8 cellular contexts compared by ENCODE assay signal in the genomic region with DNA sequence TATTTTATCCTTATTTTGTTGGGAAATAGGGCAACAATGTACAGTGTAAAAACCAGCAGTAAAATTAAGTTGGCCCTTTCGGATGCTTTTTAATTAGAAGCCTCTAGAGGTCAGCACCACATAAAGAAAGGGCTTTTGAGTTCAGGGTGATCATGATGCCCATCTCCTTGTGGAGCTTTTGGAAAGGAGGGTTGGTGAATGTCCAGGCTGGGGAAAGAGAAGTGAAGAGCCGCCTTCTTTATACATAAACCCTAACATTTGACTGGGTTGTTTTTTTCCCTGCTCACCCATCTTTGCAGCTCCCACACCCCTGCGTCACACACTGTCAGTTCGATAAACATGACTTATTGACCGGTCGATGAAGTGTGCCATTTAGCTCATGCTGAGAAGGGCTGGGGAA. TPM values are rescaled to one million over a fixed set of nuclear protein-coding genes. Genes with fewer than 3 reads are reported as not detected.
DNase-seq lines count a peak whose midpoint lies in the region; ATAC-seq and TF ChIP-seq lines count a peak whose summit lies in the region.

No MANE protein-coding gene starts in this region.

- no peak overlapping the region for H4K8ac ChIP-seq in IMR-90 (ENCODE audit: low read depth in 2 of 2, low read length in 2 of 2)

- H4K20me1 ChIP-seq in IMR-90 (ENCODE audit: insufficient read depth, low read length) (no peaks in the 10 kb centered on the region), OCI-LY3 (ENCODE audit: insufficient read depth, low read length) (no peaks in the 10 kb centered on the region)

- H3K4me1 ChIP-seq in IMR-90 (ENCODE audit: control insufficient read depth, insufficient read depth, low read length) (peaks cover 5% of the 10 kb centered on the region), OCI-LY3 (ENCODE audit: low read length) (peaks cover 47% of the 10 kb centered on the region), right lobe of liver (peaks cover 0 to 16% (median 7%) of the 10 kb centered on the region in 4 donors)
- H3K4me1 ChIP-seq in effector memory CD4-positive, alpha-beta T cell (ENCODE audit: control insufficient read depth, insufficient read depth, low read length, poor library complexity, severe bottlenecking), result no peaks in the 10 kb centered on the region

- H3K79me2 ChIP-seq in OCI-LY3 (ENCODE audit: low read length), result no peaks in the 10 kb centered on the region

- in situ Hi-C loops in IMR-90 (cut with MboI; ENCODE audit: low sequenced_read_pairs), result loop anchor here (10.0 kb wide), 2 partner anchors 110 to 400 kb away; no protein-coding TSS in a partner anchor

- TF ChIP-seq RAD21 in IMR-90 (IDR thresholded peaks at IDR 0.05; ENCODE audit: low read length), result peak; percentile 70

- H2AK9ac ChIP-seq in IMR-90 (replicated peaks; ENCODE audit: low read depth, low read length, poor library complexity), result no peak overlapping the region

- no peak overlapping the region for H3K4me2 ChIP-seq in IMR-90 (ENCODE audit: low read depth, low read length)
- peak overlapping the region; percentile 95 for H3K4me2 ChIP-seq in OCI-LY3 (ENCODE audit: low read length)

- H2AFZ ChIP-seq in IMR-90 (replicated peaks; ENCODE audit: low read length, poor library complexity), result no peak overlapping the region
- no peak overlapping the region for H2AFZ ChIP-seq in OCI-LY3 (ENCODE audit: low read depth, low read length)

- H3K4me3 Mint-ChIP-seq in chondrocyte (ENCODE audit: unreplicated experiment), result no peak overlapping the region

- intact Hi-C loops in IMR-90 (cut with micrococcal nuclease) (loop anchor here (1.0 to 5.0 kb wide), 4 partner anchors 111 to 400 kb away; partner anchors contain the start of gene NOD1), right lobe of liver (cut with DNase I) (no loop called here)

- CTCF ChIA-PET in IMR-90 (lab: Yijun Ruan, JAX), result interaction anchor here (0.6 to 1.2 kb wide), 8 partner anchors 8 to 305 kb away, joined by 3 to 4 read pairs (median 4); no protein-coding TSS in a partner anchor

- no peak overlapping the region for H3K27ac Mint-ChIP-seq in chondrocyte (ENCODE audit: unreplicated experiment)

- H3K14ac ChIP-seq in IMR-90 (replicated peaks; ENCODE audit: low read depth, low read length), result no peak overlapping the region

- TF ChIP-seq CTCF in IMR-90 (conservative IDR thresholded peaks at IDR 0.05; ENCODE audit: low read depth, low read length) (peak; percentile 71), OCI-LY3 (IDR thresholded peaks at IDR 0.05; ENCODE audit: low read depth, low read length) (peak; percentile 61), chondrocyte (IDR thresholded peaks at IDR 0.05) (peak; percentile 82), right lobe of liver (IDR thresholded peaks at IDR 0.05) (peak; percentile 58 to 67 (median 60))

- no peak overlapping the region for H2BK20ac ChIP-seq in IMR-90 (ENCODE audit: low read depth, low read length)

- no peak overlapping the region for H2BK15ac ChIP-seq in IMR-90 (ENCODE audit: low read depth, low read length)

- TF ChIP-seq POLR2A in IMR-90 (IDR thresholded peaks at IDR 0.05; ENCODE audit: low read depth, low read length) (no peak), right lobe of liver (IDR thresholded peaks at IDR 0.05) (no peak)

- WGBS in IMR-90 (ENCODE audit: extremely low coverage in 2 of 2, insufficient read length in 1 of 2), 2 experiments, result no CpG with 5 or more reads among the region's 6 CpGs
- 48% methylated on average over 6 of the region's 6 CpGs for WGBS in right lobe of liver (ENCODE audit: insufficient coverage, low coverage, low lambda C conversion rate, missing lambda C conversion rate)

- H3K79me1 ChIP-seq in IMR-90 (ENCODE audit: low read depth in 1 of 2, low read length in 2 of 2), result no peaks in the 10 kb centered on the region

- H3K27ac ChIP-seq in IMR-90 (ENCODE audit: insufficient read depth, low read length) (no peak overlapping the region), OCI-LY3 (ENCODE audit: low read length) (no peak overlapping the region), right lobe of liver (no peak overlapping the region)
- no peak overlapping the region for H3K27ac ChIP-seq in effector memory CD4-positive, alpha-beta T cell (ENCODE audit: insufficient read depth, low read length, poor library complexity, severe bottlenecking)

- H3K9me3 Mint-ChIP-seq in chondrocyte (ENCODE audit: low read depth), result no peaks in the 10 kb centered on the region

- no peak overlapping the region for H2AK5ac ChIP-seq in IMR-90 (ENCODE audit: low read depth, low read length)

- peaks cover 4% of the 10 kb centered on the region for H3K36me3 Mint-ChIP-seq in chondrocyte (ENCODE audit: low read depth)

- DNase-seq in GDM1 (lab: John Stamatoyannopoulos, UW) (peak; percentile 49), IMR-90 (peak; percentile 54), chondrocyte (ENCODE audit: low spot score) (no peak), right lobe of liver (no peak)
- DNase-seq in effector memory CD4-positive, alpha-beta T cell, result no peak
- DNase-seq in activated CD8-positive, alpha-beta memory T cell treated with anti-CD3 and anti-CD28 coated beads, Interleukin-2, amount 50 U/mL, for 48 hours, result no peak

- H3K4me1 Mint-ChIP-seq in chondrocyte (ENCODE audit: low read depth), result peaks cover 39% of the 10 kb centered on the region

- H3K23ac ChIP-seq in IMR-90 (ENCODE audit: low read depth, low read length), result no peak overlapping the region

- peaks cover 4% of the 10 kb centered on the region; the same call in 1 of the 2 replicates for H3K9me1 ChIP-seq in IMR-90 (ENCODE audit: insufficient read depth, low read length)

- BruUV-seq in IMR-90 (replicated peaks; lab: Mats Ljungman, UMichigan), result no TSS peak

- dilution Hi-C loops in IMR-90 (cut with HindIII; ENCODE audit: low sequenced_read_pairs, unreplicated experiment), result no loop called here

- H4K91ac ChIP-seq in IMR-90 (ENCODE audit: insufficient read depth, low read depth, low read length), result no peak overlapping the region

- H3K36me3 ChIP-seq in IMR-90 (ENCODE audit: control insufficient read depth, insufficient read depth, low read length), result no peaks in the 10 kb centered on the region
- H3K36me3 ChIP-seq in OCI-LY3 (replicated peaks; ENCODE audit: low read depth, low read length), result no peaks in the 10 kb centered on the region
- H3K36me3 ChIP-seq in right lobe of liver, result no peaks in the 10 kb centered on the region
- no peaks in the 10 kb centered on the region for H3K36me3 ChIP-seq in effector memory CD4-positive, alpha-beta T cell (ENCODE audit: control insufficient read depth, insufficient read depth, low read length)

- POLR2A ChIA-PET in IMR-90 (lab: Charles Lee; ENCODE audit: unreplicated experiment), result no interaction called here

- no peak overlapping the region for H3K4me3 ChIP-seq in IMR-90 (ENCODE audit: insufficient read depth, low read depth, low read length)
- H3K4me3 ChIP-seq in OCI-LY3 (ENCODE audit: low read length), result peak overlapping the region; percentile 65
- no peak overlapping the region for H3K4me3 ChIP-seq in right lobe of liver
- H3K4me3 ChIP-seq in effector memory CD4-positive, alpha-beta T cell (ENCODE audit: insufficient read depth, low read depth, low read length, poor library complexity, severe bottlenecking), result no peak overlapping the region

- H2BK120ac ChIP-seq in IMR-90 (ENCODE audit: low read depth, low read length), result no peak overlapping the region

- H3K9ac ChIP-seq in IMR-90 (ENCODE audit: low read depth, low read length), result no peak overlapping the region
- peak overlapping the region; percentile 67; the same call in 1 of the 2 replicates for H3K9ac ChIP-seq in OCI-LY3 (ENCODE audit: low read length)

- no peak overlapping the region for H3K18ac ChIP-seq in IMR-90 (ENCODE audit: low read depth, low read length)

- H3K9me3 ChIP-seq in IMR-90 (ENCODE audit: control insufficient read depth, insufficient read depth, low read length) (no peaks in the 10 kb centered on the region), OCI-LY3 (ENCODE audit: insufficient read depth, low read length) (no peaks in the 10 kb centered on the region), right lobe of liver (no peaks in the 10 kb centered on the region)
- H3K9me3 ChIP-seq in effector memory CD4-positive, alpha-beta T cell (ENCODE audit: control insufficient read depth, low read length), result no peaks in the 10 kb centered on the region

- H3K56ac ChIP-seq in IMR-90 (ENCODE audit: extremely low read depth, insufficient read depth, low read length), result no peak overlapping the region

- H3K27me3 ChIP-seq in IMR-90 (ENCODE audit: control insufficient read depth, insufficient read depth, low read length) (no peaks in the 10 kb centered on the region), OCI-LY3 (ENCODE audit: low read depth, low read length) (no peaks in the 10 kb centered on the region), right lobe of liver (no peaks in the 10 kb centered on the region)
- no peaks in the 10 kb centered on the region for H3K27me3 ChIP-seq in effector memory CD4-positive, alpha-beta T cell (replicated peaks; ENCODE audit: control insufficient read depth, insufficient read depth, low read length, poor library complexity, severe bottlenecking)

- no peaks in the 10 kb centered on the region for H3K27me3 Mint-ChIP-seq in chondrocyte (ENCODE audit: low read depth)

- H2BK5ac ChIP-seq in IMR-90 (ENCODE audit: low read depth, low read length, poor library complexity, severe bottlenecking), result no peak overlapping the region

- peak; percentile 69 for ATAC-seq in IMR-90 (ENCODE audit: low read depth)
- ATAC-seq in right lobe of liver, result peak; percentile 80 to 83 (median 81)
- no peak for ATAC-seq in GM21367 (IDR thresholded peaks at IDR 0.05; ENCODE audit: unreplicated experiment)

- H4K5ac ChIP-seq in IMR-90 (ENCODE audit: low read depth, low read length), result no peak overlapping the region

- H3K4ac ChIP-seq in IMR-90 (ENCODE audit: low read depth, low read length), result no peak overlapping the region

TF ChIP-seq in IMR-90, 13 proteins besides CTCF, POLR2A, EP300 and RAD21:
- TF ChIP-seq SMC3 (IDR thresholded peaks at IDR 0.05; ENCODE audit: low read depth, low read length), result peak; percentile 63
- no peak for TF ChIP-seq USF2 (IDR thresholded peaks at IDR 0.05; ENCODE audit: low read depth, low read length)

RNA-seq across cellular contexts. Expression of gene MTURN, which starts 29.8 kb away (rescaled TPM):
- total RNA-seq in IMR-90 (2012; rRNA removed) (5.6 and 7.8 TPM in 2 replicates), chondrocyte (14.9 to 19.8 TPM (median 15.7 TPM) in 3 replicates), right lobe of liver (1 to 10 TPM; 2.2 to 5.2 (median 2.9) TPM)
- polyA plus RNA-seq in IMR-90 (2012; rRNA removed), result 2.4 and 2.8 TPM in 2 replicates
- 0.79 and 1.4 TPM in 2 replicates for polyA plus RNA-seq in IMR-90 (2012; cell fraction: cytosol; rRNA removed)
- 2.5 and 6.5 TPM in 2 replicates for polyA plus RNA-seq in IMR-90 (2012; cell fraction: nucleus; rRNA removed; ENCODE audit: low replicate concordance)

Comparison
In these comparisons a context has a peak if more than half of its experiments do, and no peak if none do; other contexts are left out.
1. DNase-seq: peak in GDM1 (single experiment) and IMR-90 (single experiment); none in chondrocyte (single experiment), right lobe of liver (0 of 3), effector memory CD4-positive, alpha-beta T cell (0 of 3) and activated CD8-positive, alpha-beta memory T cell treated with anti-CD3 and anti-CD28 coated beads, Interleukin-2, amount 50 U/mL, for 48 hours (single experiment).
2. Peak in every context shown above with its lines, with median percentiles within 50 percentile points of each other: CTCF ChIP-seq.